ENCODE assay signal across 8 cellular contexts in genomic region chr1:15616704-15617172, GRCh38. TPM values are rescaled to one million over a fixed set of nuclear protein-coding genes. Genes with fewer than 3 reads are reported as not detected.
DNase-seq lines count a peak whose midpoint lies in the region; ATAC-seq and TF ChIP-seq lines count a peak whose summit lies in the region.

No MANE protein-coding gene starts in this region.

- no peak overlapping the region for H3K4ac ChIP-seq in trophoblast cell (ENCODE audit: low read depth, low read length)

- H2AFZ ChIP-seq in trophoblast cell (ENCODE audit: insufficient read depth, low read length, poor library complexity): peak overlapping the region; percentile 75

- TF ChIP-seq CTCF in WTC11 (IDR thresholded peaks at IDR 0.05): no peak
- TF ChIP-seq CTCF in foreskin keratinocyte (conservative IDR thresholded peaks at IDR 0.05): no peak

- no peak for DNase-seq in WTC11 (ENCODE audit: low spot score)
- no peak for DNase-seq in foreskin keratinocyte
- no peak for DNase-seq in trophoblast cell
- no peak for DNase-seq in cortex of kidney (lab: John Stamatoyannopoulos, UW)

- peaks cover 6% of the 10 kb centered on the region for H3K79me2 ChIP-seq in trophoblast cell (ENCODE audit: control insufficient read depth, insufficient read depth, low read length, poor library complexity)

- POLR2A ChIA-PET in WTC11 (lab: Charles Lee): interaction anchor here (1.0 kb wide), 1 partner anchor 14 kb away, joined by 3 read pairs; no protein-coding TSS in a partner anchor

- H3K23ac ChIP-seq in trophoblast cell (ENCODE audit: low read length): no peak overlapping the region

- no peak overlapping the region for H3K9ac ChIP-seq in trophoblast cell (ENCODE audit: low read length)

- peaks cover 29% of the 10 kb centered on the region for H3K4me1 Mint-ChIP-seq in WTC11

- H3K4me2 ChIP-seq in trophoblast cell (ENCODE audit: low read length): peak overlapping the region; percentile 60

- H3K18ac ChIP-seq in trophoblast cell (ENCODE audit: low read length): no peak overlapping the region

- peak overlapping the region; percentile 51 for H2BK5ac ChIP-seq in trophoblast cell (ENCODE audit: low read depth, low read length, poor library complexity)

- H3K4me1 ChIP-seq in foreskin keratinocyte (peaks cover 20% of the 10 kb centered on the region), trophoblast cell (ENCODE audit: control insufficient read depth in 1 of 2, insufficient read depth in 2 of 2, low read length in 2 of 2) (peaks cover 3 to 11% of the 10 kb centered on the region in 2 experiments)

- WGBS in trophoblast cell (ENCODE audit: extremely low coverage, insufficient coverage, insufficient read length): no CpG with 5 or more reads among the region's 12 CpGs

- no peaks in the 10 kb centered on the region for H3K36me3 Mint-ChIP-seq in WTC11

- H2AK5ac ChIP-seq in trophoblast cell (ENCODE audit: low read length): no peak overlapping the region

- no peak overlapping the region for H2BK12ac ChIP-seq in trophoblast cell (ENCODE audit: low read length)

- H3K9me3 Mint-ChIP-seq in WTC11: no peaks in the 10 kb centered on the region

- H3K27ac Mint-ChIP-seq in WTC11: peak overlapping the region; percentile 88

- H4K8ac ChIP-seq in trophoblast cell (ENCODE audit: low read depth, low read length): peak overlapping the region; percentile 74

- peaks cover 2% of the 10 kb centered on the region; the same call in 1 of the 2 replicates for H3K27me3 Mint-ChIP-seq in WTC11 (ENCODE audit: low read depth)

- peak overlapping the region; percentile 95 for H3K4me3 Mint-ChIP-seq in WTC11

- H4K91ac ChIP-seq in trophoblast cell (ENCODE audit: low read depth, low read length): peak overlapping the region; percentile 81

- no peaks in the 10 kb centered on the region for H3K9me3 ChIP-seq in trophoblast cell (ENCODE audit: insufficient read depth, low read depth, low read length)

- no peaks in the 10 kb centered on the region for H3K36me3 ChIP-seq in trophoblast cell (ENCODE audit: control insufficient read depth in 1 of 2, insufficient read depth in 2 of 2, low read length in 2 of 2)

- ATAC-seq in GM18502 (IDR thresholded peaks at IDR 0.05; ENCODE audit: poor library complexity, unreplicated experiment) (peak; percentile 27), HG02943 (IDR thresholded peaks at IDR 0.05; ENCODE audit: low read depth, unreplicated experiment) (peak; percentile 26), WTC11 (peak; percentile 64), foreskin keratinocyte (no peak), GM18873 (IDR thresholded peaks at IDR 0.05; ENCODE audit: low FRiP score, unreplicated experiment) (no peak), HG02970 (IDR thresholded peaks at IDR 0.05; ENCODE audit: low FRiP score, unreplicated experiment) (no peak)

- CTCF ChIA-PET in WTC11 (lab: Charles Lee): interaction anchor here (1.2 to 2.5 kb wide), 2 partner anchors 125 to 186 kb away, joined by 3 to 7 read pairs; no protein-coding TSS in a partner anchor

- H3K4me3 ChIP-seq in trophoblast cell (ENCODE audit: low read depth, low read length): no peak overlapping the region

- H3K27ac ChIP-seq in foreskin keratinocyte (peak overlapping the region; percentile 21), trophoblast cell (ENCODE audit: low read depth, low read length) (peak overlapping the region; percentile 59)

- H4K12ac ChIP-seq in trophoblast cell (ENCODE audit: low read depth, low read length): peak overlapping the region; percentile 27

- peaks cover 12% of the 10 kb centered on the region for H3K79me1 ChIP-seq in trophoblast cell (ENCODE audit: low read length)

- H3K27me3 ChIP-seq in foreskin keratinocyte (no peaks in the 10 kb centered on the region), trophoblast cell (ENCODE audit: insufficient read depth, low read length) (no peaks in the 10 kb centered on the region)

- H2BK120ac ChIP-seq in trophoblast cell (ENCODE audit: insufficient read depth, low read length, poor library complexity): peak overlapping the region; percentile 4

- H3K14ac ChIP-seq in trophoblast cell (ENCODE audit: low read length): peak overlapping the region; percentile 24

TF ChIP-seq in WTC11, 78 proteins besides CTCF, POLR2A, EP300 and RAD21:
- no peak for TF ChIP-seq FOXP4 (CRISPR knock-in tag; IDR thresholded peaks at IDR 0.05)
- TF ChIP-seq NR2C2 (CRISPR knock-in tag; IDR thresholded peaks at IDR 0.05): no peak
- TF ChIP-seq NR1H2 (CRISPR knock-in tag; IDR thresholded peaks at IDR 0.05): no peak
- no peak for TF ChIP-seq GTF2I (CRISPR knock-in tag; conservative IDR thresholded peaks at IDR 0.05)
- TF ChIP-seq GRHL2 (CRISPR knock-in tag; IDR thresholded peaks at IDR 0.05; ENCODE audit: insufficient replicate concordance, severe bottlenecking): no peak
- no peak for TF ChIP-seq ZNF263 (CRISPR knock-in tag; IDR thresholded peaks at IDR 0.05; ENCODE audit: low read depth)
- no peak for TF ChIP-seq NFATC4 (CRISPR knock-in tag; IDR thresholded peaks at IDR 0.05)
- no peak for TF ChIP-seq ZNF416 (CRISPR knock-in tag; IDR thresholded peaks at IDR 0.05)
- TF ChIP-seq AFF4 (CRISPR knock-in tag; IDR thresholded peaks at IDR 0.05; ENCODE audit: borderline replicate concordance): no peak
TF ChIP-seq in WTC11: peak in this region for 0.

RNA-seq across cellular contexts. Expression of gene DDI2, which starts 0.5 kb away (rescaled TPM):
- total RNA-seq in WTC11 (2021) (33.8 to 34.2 TPM (median 33.8 TPM) in 3 replicates), foreskin keratinocyte (14.4 and 15.3 TPM in 2 replicates)
- 2.6 and 2.9 TPM in 2 replicates for polyA plus RNA-seq in foreskin keratinocyte
- 12.2 and 13.6 TPM in 2 replicates for polyA plus RNA-seq in trophoblast cell (2013)

RNA-seq across cellular contexts. Expression of gene AGMAT, which starts 31.9 kb away (rescaled TPM):
- total RNA-seq in WTC11 (2021) (4.9 to 5.6 TPM (median 5.5 TPM) in 3 replicates), foreskin keratinocyte (1.1 TPM in 2 replicates)
- 0.78 and 0.85 TPM in 2 replicates for polyA plus RNA-seq in foreskin keratinocyte
- 0.10 and 0.18 TPM in 2 replicates for polyA plus RNA-seq in trophoblast cell (2013)

Comparison
In these comparisons a context has a peak if more than half of its experiments do, and no peak if none do; other contexts are left out.
1. ATAC-seq: peak in GM18502 (single experiment), HG02943 (single experiment) and WTC11 (single experiment); none in foreskin keratinocyte (single experiment), GM18873 (single experiment) and HG02970 (single experiment).